ENCODE assay signal across 20 cellular contexts in genomic region chr20:4694076-4694475, GRCh38. TPM values are rescaled to one million over a fixed set of nuclear protein-coding genes. Genes with fewer than 3 reads are reported as not detected.
A peak's percentile ranks its signal among the peaks of the same experiment; 100 is the strongest.
DNase-seq lines count a peak whose midpoint lies in the region; ATAC-seq, FAIRE-seq and TF ChIP-seq lines count a peak whose summit lies in the region.
"Had no signal": no experiment of that assay in that cellular context is flagged by ENCODE, and none has a peak within 500 bp of the region (broad histone marks: within the 10 kb centered on the region; RNA-seq: fewer than 3 reads in every experiment).

No MANE protein-coding gene starts in this region.

- H2AFZ ChIP-seq in K562 (ENCODE audit: low read depth, low read length) = no peak overlapping the region
- H2AFZ ChIP-seq in GM23248 = no peak overlapping the region

- TF ChIP-seq POLR2A in K562 (conservative IDR thresholded peaks at IDR 0.05) = no peak

- peaks cover 30% of the 10 kb centered on the region for H3K36me3 Mint-ChIP-seq in activated naive CD8-positive, alpha-beta T cell
- peaks cover 70% of the 10 kb centered on the region for H3K36me3 Mint-ChIP-seq in activated naive CD8-positive, alpha-beta T cell treated with anti-CD3 and anti-CD28 coated beads, Interleukin-2, amount 50 U/mL, for 24 hours (ENCODE audit: low read depth)

- peaks cover 15% of the 10 kb centered on the region for H3K4me1 ChIP-seq in HEK293 (ENCODE audit: control insufficient read depth, insufficient read depth, low read length)
- 0 out of 5 replicates have a peak, but pooled peaks cover 0 to 3% of the 10 kb centered on the region in 2 experiments for H3K4me1 ChIP-seq in K562 (replicated peaks in 1 of 2; ENCODE audit: control insufficient read depth in 2 of 2, insufficient read depth in 2 of 2, low read length in 2 of 2)
- H3K4me1 ChIP-seq in GM23248 (ENCODE audit: insufficient read depth) = peaks cover 15% of the 10 kb centered on the region; the same call in 1 of the 2 replicates

- peaks cover 10 to 13% of the 10 kb centered on the region in 2 experiments for H3K36me3 ChIP-seq in HEK293 (ENCODE audit: control insufficient read depth in 2 of 2, insufficient read depth in 1 of 2, low read length in 2 of 2)
- peaks cover 18% of the 10 kb centered on the region; the same call in 2 of the 3 replicates for H3K36me3 ChIP-seq in K562 (ENCODE audit: control insufficient read depth, insufficient read depth, low read length)
- H3K36me3 ChIP-seq in GM23248 (ENCODE audit: low read depth) = peaks cover 24% of the 10 kb centered on the region

- H3K4me2 ChIP-seq in K562 (ENCODE audit: insufficient read depth, low read length) = no peak overlapping the region
- no peak overlapping the region for H3K4me2 ChIP-seq in GM23248 (ENCODE audit: unreplicated experiment)

- H3F3A ChIP-seq in GM23248 (ENCODE audit: insufficient read depth) = 0 out of 2 replicates have a peak, but pooled peaks cover 11% of the 10 kb centered on the region

- no peak for ATAC-seq in activated naive CD8-positive, alpha-beta T cell treated with anti-CD3 and anti-CD28 coated beads, Interleukin-2, amount 50 U/mL, for 24 hours
- ATAC-seq in K562 = no peak

- BruUV-seq in K562 (replicated peaks; lab: Mats Ljungman, UMichigan) = no TSS peak

- H3K9ac ChIP-seq in K562 (ENCODE audit: insufficient read depth in 1 of 2, low read depth in 2 of 2, low read length in 2 of 2) (no peak overlapping the region), GM23248 (no peak overlapping the region)

- H3K4me1 Mint-ChIP-seq in activated naive CD8-positive, alpha-beta T cell (ENCODE audit: low read depth) = peaks cover 73% of the 10 kb centered on the region
- peaks cover 52% of the 10 kb centered on the region for H3K4me1 Mint-ChIP-seq in activated naive CD8-positive, alpha-beta T cell treated with anti-CD3 and anti-CD28 coated beads, Interleukin-2, amount 50 U/mL, for 24 hours

- DNase-seq in activated naive CD8-positive, alpha-beta T cell treated with anti-CD3 and anti-CD28 coated beads, Interleukin-2, amount 50 U/mL, for 24 hours = no peak
- DNase-seq in K562 (ENCODE audit: extremely low read depth in 1 of 4, low spot score in 3 of 4) = no peak
- DNase-seq in mesenteric fat pad (ENCODE audit: low spot score) = peak; percentile 9
- no peak for DNase-seq in GM23248
- DNase-seq in DMS53 treated with DMSO at 0.1 percent for 48 hours (lab: John Stamatoyannopoulos, UW; ENCODE audit: unreplicated experiment) = no peak
- no peak for DNase-seq in activated effector memory CD4-positive, alpha-beta T cell treated with anti-CD3 and anti-CD28 coated beads, Interleukin-2, amount 50 U/mL, for 16 hours
- DNase-seq: 8988T; C1 segment of cervical spinal cord; Calu3; CD4-positive, alpha-beta memory T cell; COR-L47; DMS53; DND-41; H7; HCEC 1CT had no signal

- no peaks in the 10 kb centered on the region for H3K9me3 Mint-ChIP-seq in activated naive CD8-positive, alpha-beta T cell (ENCODE audit: low read depth)
- H3K9me3 Mint-ChIP-seq in activated naive CD8-positive, alpha-beta T cell treated with anti-CD3 and anti-CD28 coated beads, Interleukin-2, amount 50 U/mL, for 24 hours = no peaks in the 10 kb centered on the region
- H3K9me3 Mint-ChIP-seq: CD4-positive, alpha-beta memory T cell had no signal

- TF ChIP-seq RAD21 in K562 (CRISPR knock-in tag; conservative IDR thresholded peaks at IDR 0.05 in 1 of 2, IDR thresholded peaks at IDR 0.05 in 1 of 2) = no peak

- H3K27ac Mint-ChIP-seq in activated naive CD8-positive, alpha-beta T cell = peak overlapping the region; percentile 34
- no peak overlapping the region for H3K27ac Mint-ChIP-seq in activated naive CD8-positive, alpha-beta T cell treated with anti-CD3 and anti-CD28 coated beads, Interleukin-2, amount 50 U/mL, for 24 hours

- H3K27ac ChIP-seq in HEK293 (ENCODE audit: extremely low read depth, low read depth, low read length) (no peak overlapping the region), K562 (ENCODE audit: extremely low read depth, low read depth, low read length) (no peak overlapping the region), GM23248 (no peak overlapping the region)

- H3K27me3 ChIP-seq in K562 (ENCODE audit: control insufficient read depth in 2 of 2, insufficient read depth in 2 of 2, low read length in 2 of 2) = no peaks in the 10 kb centered on the region
- no peaks in the 10 kb centered on the region for H3K27me3 ChIP-seq in GM23248 (replicated peaks; ENCODE audit: insufficient read depth)

- H3K9me1 ChIP-seq in K562 (ENCODE audit: control insufficient read depth, insufficient read depth, low read length) = no peaks in the 10 kb centered on the region

- in situ Hi-C loops in K562 (cut with MboI) (no loop called here), GM23248 (cut with MboI) (no loop called here)

- no peak for FAIRE-seq in K562 (lab: Jason Lieb, UNC)
- FAIRE-seq: GM12892, H1 had no signal

- H3K9me2 ChIP-seq in GM23248 (ENCODE audit: insufficient read depth) = no peaks in the 10 kb centered on the region

- no peaks in the 10 kb centered on the region for H3K27me3 Mint-ChIP-seq in activated naive CD8-positive, alpha-beta T cell
- H3K27me3 Mint-ChIP-seq in activated naive CD8-positive, alpha-beta T cell treated with anti-CD3 and anti-CD28 coated beads, Interleukin-2, amount 50 U/mL, for 24 hours = no peaks in the 10 kb centered on the region
- H3K27me3 Mint-ChIP-seq: CD4-positive, alpha-beta memory T cell had no signal

- no peak for TF ChIP-seq CTCF in HEK293 (tag by site-specific recombination; IDR thresholded peaks at IDR 0.05)
- no peak for TF ChIP-seq CTCF in K562 (IDR thresholded peaks at IDR 0.05 in 2 of 3, conservative IDR thresholded peaks at IDR 0.05 in 1 of 3; ENCODE audit: insufficient read depth in 2 of 3, low read depth in 1 of 3, low read length in 3 of 3)

- H3K4me3 Mint-ChIP-seq in activated naive CD8-positive, alpha-beta T cell = no peak overlapping the region
- H3K4me3 Mint-ChIP-seq in activated naive CD8-positive, alpha-beta T cell treated with anti-CD3 and anti-CD28 coated beads, Interleukin-2, amount 50 U/mL, for 24 hours = no peak overlapping the region

- H3K79me2 ChIP-seq in K562 (ENCODE audit: control insufficient read depth, insufficient read depth, low read length) = peaks cover 85% of the 10 kb centered on the region
- H3K79me2 ChIP-seq in GM23248 (ENCODE audit: insufficient read depth) = peaks cover 100% of the 10 kb centered on the region

- CTCF ChIA-PET in HEK293 (lab: Yijun Ruan, JAX) = interaction anchor here (0.5 to 0.9 kb wide), 2 partner anchors 17 to 595 kb away, joined by 3 read pairs; no protein-coding TSS in a partner anchor
- CTCF ChIA-PET in K562 (lab: Yijun Ruan, JAX; ENCODE audit: low intra/inter-chr PET ratio) = no interaction called here

- H3K9me3 ChIP-seq in HEK293 (ENCODE audit: control insufficient read depth, insufficient read depth, low read depth, low read length) (no peaks in the 10 kb centered on the region), K562 (replicated peaks; ENCODE audit: control insufficient read depth, insufficient read depth, low read depth, low read length) (no peaks in the 10 kb centered on the region), GM23248 (ENCODE audit: low read depth) (no peaks in the 10 kb centered on the region)

- POLR2A ChIA-PET in HEK293 (lab: Yijun Ruan, JAX) = interaction anchor here (0.6 kb wide), 1 partner anchor 1378 kb away, joined by 4 read pairs; no protein-coding TSS in a partner anchor
- POLR2A ChIA-PET in K562 (lab: Yijun Ruan, JAX) = interaction anchor here (0.6 to 1.5 kb wide), 3 partner anchors 9 to 1197 kb away, joined by 3 read pairs; no protein-coding TSS in a partner anchor

- H4K20me1 ChIP-seq in K562 (replicated peaks; ENCODE audit: control insufficient read depth, insufficient read depth, low read length) = peaks cover 5% of the 10 kb centered on the region; the same call in 1 of the 2 replicates
- H4K20me1 ChIP-seq in GM23248 (ENCODE audit: insufficient read depth) = peaks cover 23% of the 10 kb centered on the region; the same call in 1 of the 2 replicates

- no peak overlapping the region for H3K4me3 ChIP-seq in HEK293 (ENCODE audit: low read depth, low read length)
- no peak overlapping the region for H3K4me3 ChIP-seq in K562
- no peak overlapping the region for H3K4me3 ChIP-seq in GM23248

- intact Hi-C loops in K562 (cut with micrococcal nuclease) = no loop called here

- no peak for TF ChIP-seq EP300 in K562 (IDR thresholded peaks at IDR 0.05; ENCODE audit: low read length)

- WGBS in K562 (ENCODE audit: insufficient coverage, low coverage, missing lambda C conversion rate) = 100% methylated on average over 1 of the region's 1 CpG
- WGBS in GM23248 (ENCODE audit: low coverage in 1 of 2, low lambda C conversion rate in 2 of 2, missing lambda C conversion rate in 2 of 2), 2 experiments = 93 to 94% methylated on average over 1 of the region's 1 CpG

RNA-seq across cellular contexts. Expression of gene PRNP, which starts 7.8 kb away (rescaled TPM):
- 21.4 and 25.0 TPM in 2 replicates for total RNA-seq in K562 (2011; cell fraction: chromatin; rRNA removed; ENCODE audit: low replicate concordance)
- total RNA-seq in K562 (2011; cell fraction: nucleolus; rRNA removed) = 34.3 and 42.7 TPM in 2 replicates
- total RNA-seq in K562 (2011; cell fraction: nucleoplasm; rRNA removed) = 32.1 and 39.8 TPM in 2 replicates
- total RNA-seq in K562 (2014; rRNA removed) (19.1 and 19.3 TPM in 2 replicates), K562 (2014; rRNA removed; fragmentation: Illumina TruSeq; extraction: Trizol) (23.2 and 25.3 TPM in 2 replicates), K562 (2015; rRNA removed; fragmentation: Illumina TruSeq; extraction: Trizol) (15.3 and 16.3 TPM in 2 replicates), K562 (2021) (20.6 and 22.0 TPM in 2 replicates), mesenteric fat pad (79.0 TPM)
- polyA plus RNA-seq in K562 (2011; rRNA removed) (30.4 and 47.9 TPM in 2 replicates), K562 (2014; fragmentation: Illumina TruSeq; extraction: Trizol) (26.2 and 30.3 TPM in 2 replicates), K562 (2014; fragmentation: Nextera tagmentation; extraction: Ambion mirVana) (1 to 10 TPM; 7.5 to 8.1 TPM), K562 (2014; rRNA removed) (24.0 and 25.5 TPM in 2 replicates), GM23248 (2016; fragmentation: Nextera tagmentation; extraction: Ambion mirVana) (498 and 506 TPM in 2 replicates)
- polyA plus RNA-seq in K562 (2011; cell fraction: cytosol; rRNA removed) = 32.2 and 37.3 TPM in 2 replicates
- polyA plus RNA-seq in K562 (2011; cell fraction: nucleus; rRNA removed) = 17.5 and 25.7 TPM in 2 replicates
- 17.7 and 35.2 TPM in 2 replicates for polyA plus RNA-seq in K562 (2012)
- polyA minus RNA-seq in K562 (2011; rRNA and poly(A)+ RNA removed) = 33.1 and 42.5 TPM in 2 replicates
- 17.5 and 28.5 TPM in 2 replicates for polyA minus RNA-seq in K562 (2011; cell fraction: cytosol; rRNA and poly(A)+ RNA removed)
- 5.8 and 15.0 TPM in 2 replicates for polyA minus RNA-seq in K562 (2011; cell fraction: nucleus; rRNA and poly(A)+ RNA removed)
- 388 and 407 TPM in 2 replicates for total RNA-seq in GM23248 (2014; rRNA removed; shearing (Covaris generic))

RNA-seq across cellular contexts. Expression of gene PRND, which starts 27.6 kb away (rescaled TPM):
- total RNA-seq in K562 (2011; cell fraction: chromatin; rRNA removed; ENCODE audit: low replicate concordance) = not detected in 2 replicates
- total RNA-seq in K562 (2011; cell fraction: nucleolus; rRNA removed) = not detected in 2 replicates
- not detected in 2 replicates for total RNA-seq in K562 (2011; cell fraction: nucleoplasm; rRNA removed)
- total RNA-seq in K562 (2014; rRNA removed) (not detected in 2 replicates), K562 (2014; rRNA removed; fragmentation: Illumina TruSeq; extraction: Trizol) (not detected in 2 replicates), K562 (2015; rRNA removed; fragmentation: Illumina TruSeq; extraction: Trizol) (not detected in 2 replicates), K562 (2021) (not detected in 2 replicates), mesenteric fat pad (not detected)
- polyA plus RNA-seq in K562 (2011; rRNA removed) (not detected in 2 replicates), K562 (2014; fragmentation: Illumina TruSeq; extraction: Trizol) (not detected in 2 replicates), K562 (2014; fragmentation: Nextera tagmentation; extraction: Ambion mirVana) (not detected), K562 (2014; rRNA removed) (not detected in 2 replicates), GM23248 (2016; fragmentation: Nextera tagmentation; extraction: Ambion mirVana) (not detected in 2 replicates)
- polyA plus RNA-seq in K562 (2011; cell fraction: cytosol; rRNA removed) = not detected in 2 replicates
- polyA plus RNA-seq in K562 (2011; cell fraction: nucleus; rRNA removed) = not detected in 2 replicates
- polyA plus RNA-seq in K562 (2012) = not detected in 2 replicates
- polyA minus RNA-seq in K562 (2011; rRNA and poly(A)+ RNA removed) = not detected in 2 replicates
- polyA minus RNA-seq in K562 (2011; cell fraction: cytosol; rRNA and poly(A)+ RNA removed) = not detected in 2 replicates
- polyA minus RNA-seq in K562 (2011; cell fraction: nucleus; rRNA and poly(A)+ RNA removed) = not detected in 2 replicates
- not detected in 2 replicates for total RNA-seq in GM23248 (2014; rRNA removed; shearing (Covaris generic))
- total RNA-seq: Calu3; CD4-positive, alpha-beta memory T cell had no signal
- polyA plus RNA-seq: BJ had no signal
